Comparison of ENCODE assay signal across 9 cellular contexts in the genomic region with DNA sequence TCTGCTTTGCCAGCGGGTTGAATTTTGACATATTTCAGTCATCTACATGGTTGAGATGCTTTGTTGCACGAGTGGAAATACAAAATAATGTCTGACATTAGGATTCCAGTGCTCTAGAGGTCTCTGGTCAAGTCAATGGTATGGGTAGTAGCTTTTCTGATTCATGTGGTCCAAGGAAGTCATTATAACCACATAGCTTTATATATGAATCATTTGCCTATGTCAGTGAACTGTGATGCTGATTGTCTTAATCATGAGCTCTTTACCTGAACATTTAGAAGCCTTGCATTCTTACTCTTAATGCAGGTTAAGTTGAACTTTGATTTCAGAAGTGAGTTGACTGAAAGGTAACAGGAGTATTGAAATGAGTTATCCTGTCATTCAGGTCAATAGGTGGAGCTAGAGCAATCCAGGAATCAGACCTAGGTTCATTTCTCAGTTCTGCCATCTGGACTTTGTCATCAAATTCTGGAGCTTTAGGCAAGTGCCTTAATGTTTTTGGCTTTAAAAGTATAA. TPM values are rescaled to one million over a fixed set of nuclear protein-coding genes. Genes with fewer than 3 reads are reported as not detected.
DNase-seq lines count a peak whose midpoint lies in the region; ATAC-seq and TF ChIP-seq lines count a peak whose summit lies in the region.
"Had no signal": no experiment of that assay in that cellular context is flagged by ENCODE, and none has a peak within 500 bp of the region (broad histone marks: within the 10 kb centered on the region; RNA-seq: fewer than 3 reads in every experiment).

No MANE protein-coding gene starts in this region.

- no peak overlapping the region for H4K91ac ChIP-seq in mesenchymal stem cell (ENCODE audit: low read length)

- H3K27ac Mint-ChIP-seq in activated naive CD8-positive, alpha-beta T cell treated with anti-CD3 and anti-CD28 coated beads for 36 hours, result peak overlapping the region; percentile 39

- H2AK5ac ChIP-seq in mesenchymal stem cell (ENCODE audit: low read length, severe bottlenecking), result no peak overlapping the region

- no peak overlapping the region for H2BK5ac ChIP-seq in mesenchymal stem cell (ENCODE audit: low read depth, low read length, poor library complexity, severe bottlenecking)

- H4K8ac ChIP-seq in mesenchymal stem cell (ENCODE audit: low read length), result no peak overlapping the region

- no peak overlapping the region for H3K4ac ChIP-seq in mesenchymal stem cell (ENCODE audit: low read depth in 1 of 2, low read length in 2 of 2)

- H3K4me2 ChIP-seq in HCT116 (ENCODE audit: low read length) (peak overlapping the region; percentile 63), mesenchymal stem cell (ENCODE audit: low read length, poor library complexity, severe bottlenecking) (no peak overlapping the region)

- H3K14ac ChIP-seq in mesenchymal stem cell (ENCODE audit: low read length in 2 of 2), result no peak overlapping the region

- RAD21 ChIA-PET in HCT116 (lab: Charles Lee; ENCODE audit: low non-redundant PET in 1 of 2, low total read pairs in 2 of 2, uncharacterized antibody in 2 of 2, unreplicated experiment in 2 of 2), result interaction anchor here in 1 of 2 experiments (0.6 kb wide), 1 partner anchor 180 kb away, joined by 4 read pairs; no protein-coding TSS in a partner anchor

- no peaks in the 10 kb centered on the region for H3K27me3 Mint-ChIP-seq in activated naive CD8-positive, alpha-beta T cell treated with anti-CD3 and anti-CD28 coated beads for 36 hours

- peaks cover 4% of the 10 kb centered on the region; the same call in 1 of the 2 replicates for H4K20me1 ChIP-seq in HCT116 (ENCODE audit: insufficient read depth)

- H3K27me3 ChIP-seq in HCT116 (ENCODE audit: insufficient read depth, low read length), result no peaks in the 10 kb centered on the region
- no peaks in the 10 kb centered on the region for H3K27me3 ChIP-seq in mesenchymal stem cell (ENCODE audit: control insufficient read depth in 1 of 2, insufficient read depth in 1 of 2, low read length in 2 of 2)

- peak overlapping the region in 1 of 2 experiments; percentile 24; a peak in 1 of 4 replicates for H3K4me3 ChIP-seq in HCT116 (replicated peaks in 1 of 2; ENCODE audit: low read depth in 1 of 2, low read length in 2 of 2)
- no peak overlapping the region for H3K4me3 ChIP-seq in mesenchymal stem cell (ENCODE audit: insufficient read depth in 1 of 2, low read depth in 1 of 2, low read length in 2 of 2)

- peaks cover 48% of the 10 kb centered on the region for H3K4me1 Mint-ChIP-seq in activated naive CD8-positive, alpha-beta T cell treated with anti-CD3 and anti-CD28 coated beads for 36 hours

- ATAC-seq in HCT116, result peak; percentile 42
- no peak for ATAC-seq in GM21723 (IDR thresholded peaks at IDR 0.05; ENCODE audit: unreplicated experiment)

- 17% methylated on average over 2 of the region's 2 CpGs for WGBS in mesenchymal stem cell

- peak; percentile 38 for TF ChIP-seq RAD21 in HCT116 (IDR thresholded peaks at IDR 0.05; ENCODE audit: low read depth)

- intact Hi-C loops in HCT116 (cut with micrococcal nuclease), result no loop called here

- peaks cover 28 to 45% of the 10 kb centered on the region in 2 experiments for H3K4me1 ChIP-seq in HCT116 (ENCODE audit: control insufficient read depth in 1 of 2, insufficient read depth in 2 of 2, low read length in 2 of 2)
- peaks cover 4% of the 10 kb centered on the region for H3K4me1 ChIP-seq in mesenchymal stem cell (ENCODE audit: control insufficient read depth, insufficient read depth, low read depth, low read length)

- H3K9me2 ChIP-seq in HCT116 (ENCODE audit: insufficient read depth), result no peaks in the 10 kb centered on the region

- no peak overlapping the region for H2BK15ac ChIP-seq in mesenchymal stem cell (ENCODE audit: low read depth, poor library complexity, severe bottlenecking)

- TF ChIP-seq POLR2A in HCT116 (IDR thresholded peaks at IDR 0.05; ENCODE audit: borderline replicate concordance, extremely low read depth, insufficient read depth, insufficient read length), result no peak

- H3K36me3 Mint-ChIP-seq in activated naive CD8-positive, alpha-beta T cell treated with anti-CD3 and anti-CD28 coated beads for 36 hours, result peaks cover 2% of the 10 kb centered on the region

- peaks cover 6% of the 10 kb centered on the region for H3K79me1 ChIP-seq in mesenchymal stem cell (replicated peaks; ENCODE audit: low read length, poor library complexity, severe bottlenecking)

- DNase-seq in Daoy (ENCODE audit: low read depth) (peak; percentile 39), HCT116 (ENCODE audit: low read depth, low spot score) (peak; percentile 67), mesenchymal stem cell (peak; percentile 57), NCI-H146 treated with DMSO at 0.1 percent for 48 hours (lab: John Stamatoyannopoulos, UW; ENCODE audit: unreplicated experiment) (no peak), NCI-H446 treated with DMSO at 0.1 percent for 48 hours (lab: John Stamatoyannopoulos, UW) (no peak), hypothalamus (lab: John Stamatoyannopoulos, UW) (no peak)
- DNase-seq in activated naive CD8-positive, alpha-beta T cell treated with anti-CD3 and anti-CD28 coated beads for 36 hours, result no peak
- DNase-seq: activated CD4-positive, alpha-beta T cell treated with anti-CD3 and anti-CD28 coated beads for 4 hours had no signal

- H3K79me2 ChIP-seq in HCT116 (ENCODE audit: insufficient read depth, low read length), result peaks cover 72% of the 10 kb centered on the region

- H3K9ac ChIP-seq in HCT116 (ENCODE audit: low read length), result peak overlapping the region; percentile 15; the same call in 1 of the 2 replicates
- H3K9ac ChIP-seq in mesenchymal stem cell (ENCODE audit: low read length), result no peak overlapping the region

- TF ChIP-seq CTCF in HCT116 (IDR thresholded peaks at IDR 0.05 in 2 of 3, conservative IDR thresholded peaks at IDR 0.05 in 1 of 3; ENCODE audit: borderline replicate concordance in 1 of 3, insufficient read depth in 1 of 3, low read depth in 2 of 3, low read length in 2 of 3), result peak in 2 of 3 experiments; percentile 13 to 37; a peak in 2 of 6 replicates

- BruUV-seq in HCT116 (replicated peaks; lab: Mats Ljungman, UMichigan), result no TSS peak

- H2BK12ac ChIP-seq in mesenchymal stem cell (ENCODE audit: low read length in 2 of 2), result no peak overlapping the region

- no peak overlapping the region for H2AFZ ChIP-seq in HCT116 (ENCODE audit: low read depth, low read length, poor library complexity, severe bottlenecking)
- no peak overlapping the region for H2AFZ ChIP-seq in mesenchymal stem cell (ENCODE audit: low read depth, low read length)

- H3K9me3 ChIP-seq in HCT116 (ENCODE audit: control insufficient read depth in 1 of 2, insufficient read depth in 1 of 2, low read depth in 1 of 2, low read length in 2 of 2) (no peaks in the 10 kb centered on the region), mesenchymal stem cell (ENCODE audit: control insufficient read depth, low read length) (no peaks in the 10 kb centered on the region)

- POLR2A ChIA-PET in HCT116 (lab: Charles Lee), result no interaction called here

- H3K23ac ChIP-seq in mesenchymal stem cell (ENCODE audit: low read length in 2 of 2), result no peak overlapping the region

- no peak overlapping the region for H2BK120ac ChIP-seq in mesenchymal stem cell (ENCODE audit: low read depth, low read length)

- H3K36me3 ChIP-seq in HCT116 (ENCODE audit: control insufficient read depth in 1 of 2, insufficient read depth in 2 of 2, low read length in 2 of 2) (no peaks in the 10 kb centered on the region), mesenchymal stem cell (ENCODE audit: control insufficient read depth in 1 of 2, insufficient read depth in 2 of 2, low read depth in 1 of 2, low read length in 2 of 2) (no peaks in the 10 kb centered on the region)

- peak overlapping the region; percentile 38 for H3K4me3 Mint-ChIP-seq in activated naive CD8-positive, alpha-beta T cell treated with anti-CD3 and anti-CD28 coated beads for 36 hours

- CTCF ChIA-PET in HCT116 (lab: Charles Lee), result interaction anchor here (0.7 to 1.1 kb wide), 3 partner anchors 19 to 347 kb away, joined by 3 to 6 read pairs (median 3); no protein-coding TSS in a partner anchor

- H3K9me3 Mint-ChIP-seq in activated naive CD8-positive, alpha-beta T cell treated with anti-CD3 and anti-CD28 coated beads for 36 hours, result peaks cover 1% of the 10 kb centered on the region

- H3K18ac ChIP-seq in mesenchymal stem cell (ENCODE audit: low read depth in 1 of 2, low read length in 2 of 2), result no peak overlapping the region

- H3K27ac ChIP-seq in HCT116 (ENCODE audit: low read depth, low read length), result peak overlapping the region; percentile 36; the same call in 1 of the 2 replicates
- no peak overlapping the region for H3K27ac ChIP-seq in mesenchymal stem cell (ENCODE audit: low read length, poor library complexity, severe bottlenecking)

TF ChIP-seq in HCT116, 20 proteins besides CTCF, POLR2A, EP300 and RAD21:
- TF ChIP-seq SRF (IDR thresholded peaks at IDR 0.05; ENCODE audit: low read depth), result peak; percentile 42; the same call in 1 of the 2 replicates
- TF ChIP-seq SIN3A (IDR thresholded peaks at IDR 0.05; ENCODE audit: low read depth), result 0 out of 2 replicates have a peak, but pooled peaks have one; percentile 44
- TF ChIP-seq FOSL1 (IDR thresholded peaks at IDR 0.05; ENCODE audit: low read depth), result peak; percentile 63
- no peak for TF ChIP-seq YY1 (IDR thresholded peaks at IDR 0.05; ENCODE audit: extremely low read depth, insufficient replicate concordance, low read depth, low read length)
- 0 out of 2 replicates have a peak, but pooled peaks have one; percentile 14 for TF ChIP-seq CBX3 (IDR thresholded peaks at IDR 0.05; ENCODE audit: low read depth)
- peak; percentile 62 for TF ChIP-seq JUND (IDR thresholded peaks at IDR 0.05)
- TF ChIP-seq, protein P1, sequence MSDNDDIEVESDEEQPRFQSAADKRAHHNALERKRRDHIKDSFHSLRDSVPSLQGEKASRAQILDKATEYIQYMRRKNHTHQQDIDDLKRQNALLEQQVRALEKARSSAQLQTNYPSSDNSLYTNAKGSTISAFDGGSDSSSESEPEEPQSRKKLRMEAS (IDR thresholded peaks at IDR 0.05), result no peak

RNA-seq across cellular contexts. Expression of a gene that starts 3.3 kb away (rescaled TPM):
- 37.9 and 62.8 TPM in 2 replicates for total RNA-seq in Daoy (2014; rRNA removed; shearing (Covaris generic))
- total RNA-seq in HCT116 (2021; ENCODE audit: unreplicated experiment), result 71.0 TPM
- 25.5 and 36.4 TPM in 2 replicates for polyA plus RNA-seq in HCT116 (2012)
- 10 to 100 TPM; 43.2 to 44.8 TPM for total RNA-seq in activated naive CD8-positive, alpha-beta T cell treated with anti-CD3 and anti-CD28 coated beads for 36 hours
- polyA plus RNA-seq in mesenchymal stem cell (2013, experiment 1 of 2), result 22.6 TPM
- polyA plus RNA-seq in mesenchymal stem cell (2013, experiment 2 of 2), result 24.6 TPM

RNA-seq across cellular contexts. Expression of a gene that starts 35.3 kb away (rescaled TPM):
- total RNA-seq in Daoy (2014; rRNA removed; shearing (Covaris generic)), result not detected in 2 replicates
- total RNA-seq in HCT116 (2021; ENCODE audit: unreplicated experiment), result 0.30 TPM
- polyA plus RNA-seq in HCT116 (2012), result 0.04 and 0.20 TPM in 2 replicates
- not detected for total RNA-seq in activated naive CD8-positive, alpha-beta T cell treated with anti-CD3 and anti-CD28 coated beads for 36 hours
- polyA plus RNA-seq in mesenchymal stem cell (2013, experiment 1 of 2), result 0.03 TPM
- not detected for polyA plus RNA-seq in mesenchymal stem cell (2013, experiment 2 of 2)

Comparison
In these comparisons a context has a peak if more than half of its experiments do, and no peak if none do; other contexts are left out.
1. DNase-seq: peak in Daoy (single experiment), HCT116 (single experiment) and mesenchymal stem cell (single experiment); none in activated naive CD8-positive, alpha-beta T cell treated with anti-CD3 and anti-CD28 coated beads for 36 hours (single experiment), NCI-H146 treated with DMSO at 0.1 percent for 48 hours (single experiment), NCI-H446 treated with DMSO at 0.1 percent for 48 hours (single experiment) and hypothalamus (0 of 51).